ENCODE assay signal across 8 cellular contexts in the genomic region with DNA sequence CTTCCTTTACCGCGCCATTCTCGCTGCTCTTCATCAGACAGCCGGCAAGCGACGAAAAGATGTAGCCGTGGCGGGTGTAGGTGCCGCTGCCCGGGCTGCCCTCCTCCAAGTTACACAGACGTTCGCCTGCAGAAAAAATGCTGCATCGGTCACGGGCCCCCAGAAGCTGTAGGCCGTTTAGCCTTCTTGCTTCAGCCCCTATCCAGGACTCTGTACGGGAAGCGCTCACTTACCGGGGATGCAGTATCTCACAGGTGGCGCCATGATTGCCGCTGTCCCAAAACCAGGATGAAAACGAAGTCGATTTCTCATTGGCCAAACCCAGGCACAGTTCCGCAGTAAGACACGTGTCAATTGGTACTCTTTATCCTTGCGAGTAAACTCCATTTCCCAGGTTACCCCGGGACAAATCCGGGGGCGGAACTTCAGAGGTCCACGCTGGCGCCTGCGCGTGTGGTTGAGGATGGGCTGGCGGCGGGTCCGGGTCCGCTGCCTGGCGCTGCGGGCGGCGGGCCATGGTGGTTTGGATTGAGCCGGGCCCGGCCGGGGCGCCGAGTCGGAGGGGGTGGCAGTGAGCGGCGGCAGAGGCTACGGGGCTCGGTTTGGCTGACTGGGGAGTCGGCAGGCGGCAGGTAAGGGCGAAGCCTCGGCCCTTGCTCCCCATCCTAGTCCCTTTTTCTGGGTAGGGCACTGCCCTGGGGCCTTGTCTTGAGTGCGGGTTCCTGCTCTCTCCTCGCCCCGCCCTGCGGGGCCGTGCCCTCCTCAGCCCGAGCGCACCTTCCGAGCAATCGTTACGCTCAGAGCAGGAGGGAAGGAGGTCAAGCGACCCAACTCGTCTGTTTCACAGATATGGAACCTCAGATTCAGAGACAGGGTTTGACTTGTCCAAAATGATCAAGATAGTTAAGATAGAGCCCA. TPM values are rescaled to one million over a fixed set of nuclear protein-coding genes. Genes with fewer than 3 reads are reported as not detected.
DNase-seq lines count a peak whose midpoint lies in the region; ATAC-seq and TF ChIP-seq lines count a peak whose summit lies in the region.

A gene with protein sequence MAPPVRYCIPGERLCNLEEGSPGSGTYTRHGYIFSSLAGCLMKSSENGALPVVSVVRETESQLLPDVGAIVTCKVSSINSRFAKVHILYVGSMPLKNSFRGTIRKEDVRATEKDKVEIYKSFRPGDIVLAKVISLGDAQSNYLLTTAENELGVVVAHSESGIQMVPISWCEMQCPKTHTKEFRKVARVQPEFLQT (minus strand): TSS at position 285 of the 918 bp plus-strand sequence. CDS start 21 bp downstream, at position 264.
A gene (plus strand): TSS at position 454 of the 918 bp plus-strand sequence. CDS start 5,501 bp downstream, outside the sequence.

- H3K4me3 ChIP-seq in left ventricle myocardium inferior: peak within 1 kb of the TSS; percentile 84

- peaks cover 34% of the 10 kb centered on the region for H3K4me1 Mint-ChIP-seq in T-helper 1 cell treated with Interleukin-12 subunit alpha and Interleukin-12 subunit beta and Interleukin-4 antibody, amounts not matched to agents 30 μg/mL and 1 μg/mL, for 36 hours (ENCODE audit: low read depth)
- H3K4me1 Mint-ChIP-seq in progenitor cell of endocrine pancreas (ENCODE audit: low read depth): peaks cover 35% of the 10 kb centered on the region

- peaks cover 16% of the 10 kb centered on the region for H3K36me3 Mint-ChIP-seq in T-helper 1 cell treated with Interleukin-12 subunit alpha and Interleukin-12 subunit beta and Interleukin-4 antibody, amounts not matched to agents 30 μg/mL and 1 μg/mL, for 36 hours (ENCODE audit: low read depth)
- peaks cover 10% of the 10 kb centered on the region for H3K36me3 Mint-ChIP-seq in progenitor cell of endocrine pancreas (ENCODE audit: insufficient read depth)

- H3K27me3 ChIP-seq in left ventricle myocardium inferior (ENCODE audit: low read depth): no peaks in the 10 kb centered on the region

- H3K27ac Mint-ChIP-seq in T-helper 1 cell treated with Interleukin-12 subunit alpha and Interleukin-12 subunit beta and Interleukin-4 antibody, amounts not matched to agents 30 μg/mL and 1 μg/mL, for 36 hours: peak within 1 kb of the TSS; percentile 89
- peak within 1 kb of the TSS; percentile 94 for H3K27ac Mint-ChIP-seq in progenitor cell of endocrine pancreas

- peak; percentile 93 for ATAC-seq in HG02884 (IDR thresholded peaks at IDR 0.05; ENCODE audit: unreplicated experiment)

- H3K9me3 ChIP-seq in left ventricle myocardium inferior (replicated peaks): no peaks in the 10 kb centered on the region

- no peaks in the 10 kb centered on the region for H3K27me3 Mint-ChIP-seq in T-helper 1 cell treated with Interleukin-12 subunit alpha and Interleukin-12 subunit beta and Interleukin-4 antibody, amounts not matched to agents 30 μg/mL and 1 μg/mL, for 36 hours (ENCODE audit: low read depth)
- no peaks in the 10 kb centered on the region for H3K27me3 Mint-ChIP-seq in progenitor cell of endocrine pancreas

- H3K4me1 ChIP-seq in left ventricle myocardium inferior: peaks cover 64% of the 10 kb centered on the region

- peak within 1 kb of the TSS; percentile 83 for H3K27ac ChIP-seq in left ventricle myocardium inferior (replicated peaks)

- intact Hi-C loops in left ventricle myocardium inferior (cut with micrococcal nuclease): no loop called here

- no peaks in the 10 kb centered on the region for H3K9me3 Mint-ChIP-seq in T-helper 1 cell treated with Interleukin-12 subunit alpha and Interleukin-12 subunit beta and Interleukin-4 antibody, amounts not matched to agents 30 μg/mL and 1 μg/mL, for 36 hours
- H3K9me3 Mint-ChIP-seq in progenitor cell of endocrine pancreas (ENCODE audit: low read depth): no peaks in the 10 kb centered on the region

- DNase-seq in GM13977 (ENCODE audit: low spot score): peak; percentile 98
- peak; percentile 83 for DNase-seq in NCI-H1694 (lab: John Stamatoyannopoulos, UW)
- DNase-seq in amniotic stem cell (lab: John Stamatoyannopoulos, UW): peak; percentile 97
- peak; percentile 90 for DNase-seq in left ventricle myocardium inferior
- DNase-seq in progenitor cell of endocrine pancreas (ENCODE audit: low spot score, unreplicated experiment): peak; percentile 76
- peak; percentile 91 for DNase-seq in ureter (ENCODE audit: low spot score)

- peaks cover 14% of the 10 kb centered on the region for H3K36me3 ChIP-seq in left ventricle myocardium inferior

- TF ChIP-seq CTCF in GM13977 (IDR thresholded peaks at IDR 0.05; ENCODE audit: extremely low read depth, insufficient read depth, missing control alignments) (no peak), left ventricle myocardium inferior (IDR thresholded peaks at IDR 0.05; ENCODE audit: borderline replicate concordance) (no peak), progenitor cell of endocrine pancreas (IDR thresholded peaks at IDR 0.05; ENCODE audit: unreplicated experiment) (no peak)

- peak within 1 kb of the TSS; percentile 89 for H3K4me3 Mint-ChIP-seq in T-helper 1 cell treated with Interleukin-12 subunit alpha and Interleukin-12 subunit beta and Interleukin-4 antibody, amounts not matched to agents 30 μg/mL and 1 μg/mL, for 36 hours
- H3K4me3 Mint-ChIP-seq in progenitor cell of endocrine pancreas (ENCODE audit: low read depth): peak within 1 kb of the TSS; percentile 99

- in situ Hi-C loops in GM13977 (cut with MboI; ENCODE audit: low pct_unique_long_range_greater_than_20kb, low sequenced_read_pairs, unreplicated experiment): no loop called here

RNA-seq across cellular contexts. Expression of the first gene that starts in this region (rescaled TPM):
- total RNA-seq in left ventricle myocardium inferior (14.9 TPM), progenitor cell of endocrine pancreas (38.0 and 41.5 TPM in 2 replicates), ureter (41.2 TPM)

RNA-seq across cellular contexts. Expression of the second gene that starts in this region (rescaled TPM):
- 17.8 TPM for total RNA-seq in left ventricle myocardium inferior
- 59.6 and 64.9 TPM in 2 replicates for total RNA-seq in progenitor cell of endocrine pancreas
- 34.0 TPM for total RNA-seq in ureter

Comparison
In these comparisons a context has a peak if more than half of its experiments do, and no peak if none do; other contexts are left out.
1. Peak in every context shown above with its lines: DNase-seq, ATAC-seq, H3K4me3 ChIP-seq and H3K27ac ChIP-seq.